ENCODE assay signal across 33 cellular contexts in the genomic region with DNA sequence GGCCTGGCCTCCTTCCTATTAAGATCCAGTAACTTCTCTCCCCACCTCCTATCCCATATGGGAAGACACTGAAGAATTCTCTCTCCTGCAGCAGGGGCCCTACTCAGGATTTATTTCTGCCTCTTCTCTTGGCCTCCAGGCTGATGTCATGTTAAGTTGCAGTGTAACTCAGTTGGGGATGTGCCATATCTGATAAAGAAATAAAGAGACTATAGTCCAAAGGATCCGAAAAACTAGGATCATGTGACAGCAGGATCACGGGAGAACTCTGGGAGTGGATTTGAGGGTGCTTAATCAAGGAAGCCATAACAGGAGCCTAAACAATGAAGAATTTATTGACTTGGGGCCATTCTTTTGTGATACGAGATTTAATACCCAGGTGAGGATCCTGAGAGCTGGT. TPM values are rescaled to one million over a fixed set of nuclear protein-coding genes. Genes with fewer than 3 reads are reported as not detected.
"Had no signal": no experiment of that assay in that cellular context is flagged by ENCODE, and none has a peak within 500 bp of the region (broad histone marks: within the 10 kb centered on the region; RNA-seq: fewer than 3 reads in every experiment).

No MANE protein-coding gene starts in this region.

- H3K9me3 ChIP-seq: SK-N-SH had no signal

- DNase-seq: activated CD4-positive, alpha-beta memory T cell treated with anti-CD3 and anti-CD28 coated beads, Interleukin-2, amount 10 ng/mL, durations not matched to agents 7 days and 5 days; activated CD4-positive, alpha-beta T cell treated with anti-CD3 and anti-CD28 coated beads for 36 hours; activated CD4-positive, alpha-beta T cell treated with anti-CD3 and anti-CD28 coated beads, Interleukin-2, amount 50 U/mL, for 1 hour; activated CD8-positive, alpha-beta memory T cell treated with anti-CD3 and anti-CD28 coated beads, Interleukin-2, amount 10 ng/mL, durations not matched to agents 7 days and 5 days; activated gamma-delta T cell treated with Interleukin-2 at 50 U/mL for 16 hours; activated naive CD4-positive, alpha-beta T cell treated with anti-CD3 and anti-CD28 coated beads for 36 hours; activated T-cell treated with anti-CD3 and anti-CD28 coated beads, Interleukin-2, amount 50 U/mL, for 1 hour; activated T-cell treated with anti-CD3 and anti-CD28 coated beads, Interleukin-2, amount 50 U/mL, for 72 hours; anterior cingulate cortex; brain microvascular endothelial cell; central memory CD4-positive, alpha-beta T cell; KG1; MM.1S; NCI-H1092 treated with DMSO at 0.1 percent for 48 hours; NCI-H1417; NCI-H146; NCI-H187; NCI-H2029 treated with DMSO at 0.1 percent for 48 hours; NCI-H2107; NCI-H2171; NCI-H510A; NCI-H526; NCI-H748 treated with DMSO at 0.1 percent for 48 hours; NK-92 treated with Interleukin-12 subunit alpha and Interleukin-12 subunit beta, amount 100 ng/mL, for 24 hours; PC-9; Right ventricle myocardium superior; SK-N-SH had no signal

- ATAC-seq: activated CD4-positive, alpha-beta T cell treated with anti-CD3 and anti-CD28 coated beads for 36 hours; activated CD4-positive, CD25-positive, alpha-beta regulatory T cell treated with anti-CD3 and anti-CD28 coated beads, Interleukin-2, amount 50 U/mL, for 24 hours; activated CD8-positive, alpha-beta memory T cell treated with anti-CD3 and anti-CD28 coated beads, Interleukin-2, amount 10 ng/mL, durations not matched to agents 7 days and 5 days; activated naive CD4-positive, alpha-beta T cell treated with anti-CD3 and anti-CD28 coated beads, Interleukin-2, amount 50 U/mL, for 72 hours; activated T-cell treated with anti-CD3 and anti-CD28 coated beads, Interleukin-2, amount 50 U/mL, for 72 hours; WTC11 had no signal

- H3K36me3 ChIP-seq: brain microvascular endothelial cell had no signal

- H3K27me3 ChIP-seq: brain microvascular endothelial cell had no signal

- H3K4me3 ChIP-seq: PC-9 had no signal

- H3K27ac ChIP-seq: brain microvascular endothelial cell, PC-9 had no signal

RNA-seq across cellular contexts. Expression of a gene that starts 38.5 kb away (rescaled TPM):
- total RNA-seq: activated CD4-positive, alpha-beta memory T cell treated with anti-CD3 and anti-CD28 coated beads, Interleukin-2, amount 10 ng/mL, durations not matched to agents 7 days and 5 days; activated CD4-positive, alpha-beta T cell treated with anti-CD3 and anti-CD28 coated beads for 36 hours; activated CD8-positive, alpha-beta memory T cell treated with anti-CD3 and anti-CD28 coated beads, Interleukin-2, amount 10 ng/mL, durations not matched to agents 7 days and 5 days; activated naive CD4-positive, alpha-beta T cell treated with anti-CD3 and anti-CD28 coated beads for 36 hours; activated naive CD4-positive, alpha-beta T cell treated with anti-CD3 and anti-CD28 coated beads, Interleukin-2, amount 50 U/mL, for 72 hours; activated T-cell treated with anti-CD3 and anti-CD28 coated beads, Interleukin-2, amount 50 U/mL, for 72 hours; cerebellum; LHCN-M2; OCI-LY7; PC-9; Right ventricle myocardium superior; WTC11 had no signal
- polyA plus RNA-seq: SK-N-SH had no signal

RNA-seq across cellular contexts. Expression of a gene that starts 46.4 kb away (rescaled TPM):
- total RNA-seq: activated CD4-positive, alpha-beta memory T cell treated with anti-CD3 and anti-CD28 coated beads, Interleukin-2, amount 10 ng/mL, durations not matched to agents 7 days and 5 days; activated CD4-positive, alpha-beta T cell treated with anti-CD3 and anti-CD28 coated beads for 36 hours; activated CD8-positive, alpha-beta memory T cell treated with anti-CD3 and anti-CD28 coated beads, Interleukin-2, amount 10 ng/mL, durations not matched to agents 7 days and 5 days; activated naive CD4-positive, alpha-beta T cell treated with anti-CD3 and anti-CD28 coated beads for 36 hours; activated T-cell treated with anti-CD3 and anti-CD28 coated beads, Interleukin-2, amount 50 U/mL, for 72 hours; LHCN-M2; OCI-LY7; PC-9; Right ventricle myocardium superior had no signal
- polyA plus RNA-seq: SK-N-SH had no signal
